8 cellular contexts compared by ENCODE assay signal in genomic region chr12:388547-389137, GRCh38. TPM values are rescaled to one million over a fixed set of nuclear protein-coding genes. Genes with fewer than 3 reads are reported as not detected.
DNase-seq lines count a peak whose midpoint lies in the region; ATAC-seq and TF ChIP-seq lines count a peak whose summit lies in the region.

No MANE protein-coding gene starts in this region.

- TF ChIP-seq CTCF in GM06990 (IDR thresholded peaks at IDR 0.05; ENCODE audit: insufficient read depth, low read length, poor library complexity, severe bottlenecking) (no peak), HFF-Myc (IDR thresholded peaks at IDR 0.05; ENCODE audit: low read depth, low read length, missing control alignments) (no peak), Panc1 (IDR thresholded peaks at IDR 0.05) (no peak), brain microvascular endothelial cell (IDR thresholded peaks at IDR 0.05; ENCODE audit: low read depth, low read length, missing control alignments) (no peak)

- peaks cover 2% of the 10 kb centered on the region for H3K36me3 ChIP-seq in GM06990 (ENCODE audit: control insufficient read depth, insufficient read depth, low read length)
- peaks cover 9% of the 10 kb centered on the region; the same call in 1 of the 2 replicates for H3K36me3 ChIP-seq in Panc1 (ENCODE audit: control insufficient read depth, insufficient read depth, low read length)
- H3K36me3 ChIP-seq in brain microvascular endothelial cell (replicated peaks), result peaks cover 7% of the 10 kb centered on the region

- H3K27me3 ChIP-seq in GM06990 (replicated peaks; ENCODE audit: control insufficient read depth, insufficient read depth, low read length) (no peaks in the 10 kb centered on the region), Panc1 (ENCODE audit: control insufficient read depth, insufficient read depth, low read length) (no peaks in the 10 kb centered on the region), brain microvascular endothelial cell (replicated peaks) (no peaks in the 10 kb centered on the region)

- peaks cover 5% of the 10 kb centered on the region; the same call in 1 of the 2 replicates for H3K4me1 ChIP-seq in Panc1 (ENCODE audit: control insufficient read depth, insufficient read depth, low read length)

- POLR2A ChIA-PET in Panc1 (lab: Charles Lee), result interaction anchor here (1.5 kb wide), 1 partner anchor 12 kb away, joined by 4 read pairs; no protein-coding TSS in a partner anchor

- peak overlapping the region; percentile 89 for H3K27ac ChIP-seq in Panc1 (ENCODE audit: low read length)
- H3K27ac ChIP-seq in brain microvascular endothelial cell, result peak overlapping the region; percentile 90

- in situ Hi-C loops in Panc1 (cut with HindIII; ENCODE audit: low pct_unique_long_range_greater_than_20kb, low sequenced_read_pairs), result no loop called here
- in situ Hi-C loops in brain microvascular endothelial cell (cut with HindIII; ENCODE audit: low pct_ligation_motif_present, low sequenced_read_pairs), result no loop called here

- peak; percentile 31 for ATAC-seq in Panc1

- intact Hi-C loops in Panc1 (cut with micrococcal nuclease; ENCODE audit: unreplicated experiment), result no loop called here

- DNase-seq in GM06990 (ENCODE audit: extremely low read depth, insufficient read length), result no peak
- DNase-seq in HFF-Myc (ENCODE audit: extremely low read depth, low read depth), result no peak
- no peak for DNase-seq in Panc1 (ENCODE audit: low read depth, low spot score)
- peak; percentile 3 for DNase-seq in brain microvascular endothelial cell
- DNase-seq in left kidney (ENCODE audit: low read depth, low spot score), result peak; percentile 57
- peak in 2 of 3 donors; percentile 22 for DNase-seq in stimulated activated CD4-positive, alpha-beta T cell treated with anti-CD3 and anti-CD28 coated beads, TNF-alpha, amount 100 ng/mL, for 48 hours (ENCODE audit: low read depth in 3 of 3)
- no peak for DNase-seq in AML-193 (lab: John Stamatoyannopoulos, UW)
- no peak for DNase-seq in NCI-H2029 treated with DMSO at 0.1 percent for 48 hours (lab: John Stamatoyannopoulos, UW)

- CTCF ChIA-PET in Panc1 (lab: Charles Lee), result no interaction called here

- TSS peak; percentile 82 for BruUV-seq in Panc1 (replicated peaks; lab: Mats Ljungman, UMichigan)

- no peaks in the 10 kb centered on the region for H3K9me3 ChIP-seq in Panc1 (ENCODE audit: control insufficient read depth, insufficient read depth, low read depth, low read length)

- H3K4me3 ChIP-seq in GM06990 (replicated peaks; ENCODE audit: low read depth, low read length) (peak overlapping the region; percentile 90), HFF-Myc (replicated peaks; ENCODE audit: low read depth, low read length) (peak overlapping the region; percentile 79), Panc1 (ENCODE audit: low read depth in 2 of 2, low read length in 2 of 2) (peak overlapping the region; percentile 70 to 90), brain microvascular endothelial cell (ENCODE audit: low read depth, low read length) (peak overlapping the region; percentile 88)

RNA-seq across cellular contexts. Expression of gene KDM5A, which starts 0.5 kb away (rescaled TPM):
- 49.0 TPM for total RNA-seq in Panc1 (2021; ENCODE audit: unreplicated experiment)
- polyA plus RNA-seq in Panc1 (2012; ENCODE audit: insufficient read length), result 19.1 TPM

RNA-seq across cellular contexts. Expression of gene CCDC77, which starts 12.8 kb away (rescaled TPM):
- total RNA-seq in Panc1 (2021; ENCODE audit: unreplicated experiment), result 9.8 TPM
- polyA plus RNA-seq in Panc1 (2012; ENCODE audit: insufficient read length), result 6.5 TPM

Comparison
In these comparisons a context has a peak if more than half of its experiments do, and no peak if none do; other contexts are left out.
1. DNase-seq: peak in brain microvascular endothelial cell (single experiment), left kidney (single experiment) and stimulated activated CD4-positive, alpha-beta T cell treated with anti-CD3 and anti-CD28 coated beads, TNF-alpha, amount 100 ng/mL, for 48 hours (2 of 3); none in GM06990 (single experiment), HFF-Myc (single experiment), Panc1 (single experiment), AML-193 (0 of 2) and NCI-H2029 treated with DMSO at 0.1 percent for 48 hours (single experiment).
2. Peak in every context shown above with its lines, with median percentiles within 50 percentile points of each other: H3K4me3 ChIP-seq.